ENCODE assay signal across 18 cellular contexts in genomic region chr9:7293091-7293490, GRCh38.
"Had no signal": no experiment of that assay in that cellular context is flagged by ENCODE, and none has a peak within 500 bp of the region (broad histone marks: within the 10 kb centered on the region; RNA-seq: fewer than 3 reads in every experiment).

No MANE protein-coding gene starts in this region.

- FAIRE-seq: keratinocyte had no signal

- H3K4me1 ChIP-seq: left lung, tibial nerve, uterus had no signal

- H3K9me3 ChIP-seq: left lung, tibial nerve, uterus had no signal

- H3K4me2 ChIP-seq: hepatocyte had no signal

- H3K27me3 ChIP-seq: cardiac muscle cell, dorsolateral prefrontal cortex, left lung, tibial nerve, uterus had no signal

- H3K79me2 ChIP-seq: hepatocyte had no signal

- H3K36me3 ChIP-seq: cardiac muscle cell, left lung, tibial nerve, uterus, WERI-Rb-1 had no signal

- H2AFZ ChIP-seq: hepatocyte had no signal

- DNase-seq: activated CD4-positive, alpha-beta T cell treated with anti-CD3 and anti-CD28 coated beads for 4 hours; activated CD8-positive, alpha-beta memory T cell treated with anti-CD3 and anti-CD28 coated beads, Interleukin-2, amount 50 U/mL, for 48 hours; activated naive CD4-positive, alpha-beta T cell treated with anti-CD3 and anti-CD28 coated beads, Interleukin-2, amount 10 ng/mL, durations not matched to agents 7 days and 5 days; dorsolateral prefrontal cortex; left lung; mammary epithelial cell; natural killer cell; retina; substantia nigra; T-cell; T1000; uterus; WERI-Rb-1 had no signal

- H3K27ac ChIP-seq: cardiac muscle cell, dorsolateral prefrontal cortex, hepatocyte, left lung, tibial nerve, uterus, WERI-Rb-1 had no signal

- ATAC-seq: left lung; stimulated activated memory B cell treated with anti-CD40 and anti-IgM and Interleukin-4, amounts not matched to agents 10 μg/mL and 1 μg/mL and 100 μg/mL, for 72 hours; T-cell had no signal

- H3K4me3 ChIP-seq: cardiac muscle cell, dorsolateral prefrontal cortex, hepatocyte, left lung, tibial nerve, uterus had no signal
